1 cellular context compared by ENCODE assay signal in genomic region chr17:40191237-40192208, GRCh38.
A peak's percentile ranks its signal among the peaks of the same experiment; 100 is the strongest.
TF ChIP-seq lines count a peak whose summit lies in the region.

No MANE protein-coding gene starts in this region.

TF ChIP-seq in K562, 482 proteins besides CTCF, POLR2A, EP300 and RAD21 (continued from another document and continues in another):
- TF ChIP-seq ZNF518B (CRISPR knock-in tag; IDR thresholded peaks at IDR 0.05) (no peak), SUPT5H (IDR thresholded peaks at IDR 0.05) (no peak), ZNF384 (IDR thresholded peaks at IDR 0.05; ENCODE audit: low read depth, low read length) (no peak), ZNF239 (CRISPR knock-in tag; IDR thresholded peaks at IDR 0.05) (no peak), SRSF3 (IDR thresholded peaks at IDR 0.05; ENCODE audit: insufficient read depth, low read length) (no peak), ZBTB49 (CRISPR knock-in tag; IDR thresholded peaks at IDR 0.05; ENCODE audit: borderline replicate concordance) (no peak), RBM14 (IDR thresholded peaks at IDR 0.05; ENCODE audit: borderline replicate concordance, insufficient read depth, low read depth, low read length) (no peak), GTF2B (IDR thresholded peaks at IDR 0.05; ENCODE audit: extremely low read depth, insufficient read length) (no peak), REST (CRISPR knock-in tag; IDR thresholded peaks at IDR 0.05; ENCODE audit: low read depth) (no peak), ZNF639 (CRISPR knock-in tag; conservative IDR thresholded peaks at IDR 0.05 in 1 of 2, IDR thresholded peaks at IDR 0.05 in 1 of 2) (no peak), SREBF2 (CRISPR knock-in tag; IDR thresholded peaks at IDR 0.05) (no peak), NFIC (IDR thresholded peaks at IDR 0.05) (peak; percentile 59), THRAP3 (IDR thresholded peaks at IDR 0.05; ENCODE audit: borderline replicate concordance) (no peak), ZNF398 (CRISPR knock-in tag; IDR thresholded peaks at IDR 0.05) (no peak), NONO (IDR thresholded peaks at IDR 0.05; ENCODE audit: low read depth in 2 of 2, low read length in 1 of 2) (peak in 1 of 2 experiments; percentile 44; a peak in 1 of 4 replicates), AFF1 (IDR thresholded peaks at IDR 0.05; ENCODE audit: low read depth in 1 of 2, partially characterized antibody in 2 of 2) (no peak), SFPQ (IDR thresholded peaks at IDR 0.05; ENCODE audit: low read depth, low read length) (no peak), ZNF121 (CRISPR knock-in tag; conservative IDR thresholded peaks at IDR 0.05) (no peak), GTF2A2 (tag; IDR thresholded peaks at IDR 0.05) (no peak), ZZZ3 (IDR thresholded peaks at IDR 0.05) (no peak), PHF20 (IDR thresholded peaks at IDR 0.05; ENCODE audit: partially characterized antibody) (no peak), ZFP91 (CRISPR knock-in tag; IDR thresholded peaks at IDR 0.05) (no peak), YBX1 (IDR thresholded peaks at IDR 0.05) (no peak), SMC3 (conservative IDR thresholded peaks at IDR 0.05; ENCODE audit: insufficient read depth, low read depth, low read length) (peak; percentile 79; the same call in 1 of the 2 replicates), GATAD2A (IDR thresholded peaks at IDR 0.05) (no peak), MAX (CRISPR knock-in tag; IDR thresholded peaks at IDR 0.05) (no peak), TCF3 (CRISPR knock-in tag; IDR thresholded peaks at IDR 0.05) (no peak), STAT5A (IDR thresholded peaks at IDR 0.05; ENCODE audit: borderline replicate concordance, low read length) (no peak), NFE2 (IDR thresholded peaks at IDR 0.05; ENCODE audit: low read depth) (peak; percentile 26; the same call in 1 of the 2 replicates), CREB3L1 (IDR thresholded peaks at IDR 0.05; ENCODE audit: borderline replicate concordance, low read depth) (no peak)
